Comparison of ENCODE assay signal across 1 cellular context in the genomic region with DNA sequence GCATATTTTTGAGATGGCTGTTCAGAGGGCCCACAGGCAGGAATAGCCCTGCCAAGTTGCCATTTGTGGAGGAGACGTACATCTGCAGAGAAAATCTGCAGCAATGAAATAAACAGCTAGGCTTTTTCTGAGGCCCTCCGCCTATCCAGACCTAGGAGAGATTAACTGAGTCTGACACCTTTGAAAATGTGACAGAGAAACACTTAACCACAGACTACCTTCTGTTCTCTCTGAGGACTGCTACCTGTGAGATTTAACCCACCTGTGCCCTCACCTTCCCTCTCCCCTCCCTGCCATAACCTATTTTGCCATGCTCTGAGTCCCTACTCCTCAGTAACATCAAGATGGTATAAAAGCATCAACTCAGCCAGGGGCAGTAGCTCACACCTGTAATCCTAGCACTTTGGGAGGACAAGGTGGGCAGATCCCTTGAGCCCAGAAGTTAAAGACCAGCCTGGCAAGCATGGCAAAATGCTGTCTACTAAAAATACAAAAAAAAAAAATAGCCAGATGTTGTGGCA.
TF ChIP-seq lines count a peak whose summit lies in the region.

No MANE protein-coding gene starts in this region.

TF ChIP-seq in K562, 482 proteins besides CTCF, POLR2A, EP300 and RAD21 (continued from another document):
- TF ChIP-seq, protein P1, sequence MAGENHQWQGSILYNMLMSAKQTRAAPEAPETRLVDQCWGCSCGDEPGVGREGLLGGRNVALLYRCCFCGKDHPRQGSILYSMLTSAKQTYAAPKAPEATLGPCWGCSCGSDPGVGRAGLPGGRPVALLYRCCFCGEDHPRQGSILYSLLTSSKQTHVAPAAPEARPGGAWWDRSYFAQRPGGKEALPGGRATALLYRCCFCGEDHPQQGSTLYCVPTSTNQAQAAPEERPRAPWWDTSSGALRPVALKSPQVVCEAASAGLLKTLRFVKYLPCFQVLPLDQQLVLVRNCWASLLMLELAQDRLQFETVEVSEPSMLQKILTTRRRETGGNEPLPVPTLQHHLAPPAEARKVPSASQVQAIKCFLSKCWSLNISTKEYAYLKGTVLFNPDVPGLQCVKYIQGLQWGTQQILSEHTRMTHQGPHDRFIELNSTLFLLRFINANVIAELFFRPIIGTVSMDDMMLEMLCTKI (IDR thresholded peaks at IDR 0.05; ENCODE audit: partially characterized antibody): no peak
- TF ChIP-seq MAZ (CRISPR knock-in tag; conservative IDR thresholded peaks at IDR 0.05 in 1 of 2, IDR thresholded peaks at IDR 0.05 in 1 of 2) (no peak), ELF1 (tag; IDR thresholded peaks at IDR 0.05) (no peak), ZNF224 (CRISPR knock-in tag; IDR thresholded peaks at IDR 0.05) (no peak), ZNF695 (CRISPR knock-in tag; IDR thresholded peaks at IDR 0.05) (no peak), ETV5 (CRISPR knock-in tag; IDR thresholded peaks at IDR 0.05; ENCODE audit: low read depth) (0 out of 2 replicates have a peak, but pooled peaks have one; percentile 20), ZNF311 (CRISPR knock-in tag; IDR thresholded peaks at IDR 0.05) (no peak), TEAD1 (CRISPR knock-in tag; IDR thresholded peaks at IDR 0.05) (no peak; a peak in 1 of 4 replicates), RFX5 (IDR thresholded peaks at IDR 0.05; ENCODE audit: low read depth, low read length) (no peak), ZSCAN32 (CRISPR knock-in tag; IDR thresholded peaks at IDR 0.05) (peak; percentile 2; the same call in 1 of the 2 replicates), CBX5 (IDR thresholded peaks at IDR 0.05; ENCODE audit: borderline replicate concordance, low read depth) (no peak), JUN (IDR thresholded peaks at IDR 0.05; ENCODE audit: borderline replicate concordance, low read depth, low read length) (no peak), JUN (CRISPR knock-in tag; IDR thresholded peaks at IDR 0.05; ENCODE audit: borderline replicate concordance) (no peak), POLR2AphosphoS5 (IDR thresholded peaks at IDR 0.05; ENCODE audit: control insufficient read depth, insufficient read depth, low read depth, low read length) (peak; percentile 23; the same call in 1 of the 2 replicates), RBM17 (IDR thresholded peaks at IDR 0.05; ENCODE audit: borderline replicate concordance, low read depth, low read length) (no peak), SAFB (IDR thresholded peaks at IDR 0.05; ENCODE audit: borderline replicate concordance, low read depth, low read length) (no peak), POLR2AphosphoS2 (IDR thresholded peaks at IDR 0.05; ENCODE audit: low read length) (peak; percentile 94), NFE2 (IDR thresholded peaks at IDR 0.05; ENCODE audit: low read depth) (no peak), ZKSCAN1 (IDR thresholded peaks at IDR 0.05; ENCODE audit: low read depth, low read length) (no peak), RBFOX2 (IDR thresholded peaks at IDR 0.05; ENCODE audit: low read depth, low read length) (peak; percentile 42; the same call in 1 of the 2 replicates), PHF21A (IDR thresholded peaks at IDR 0.05; ENCODE audit: borderline replicate concordance, low read depth) (no peak), NFXL1 (CRISPR knock-in tag; IDR thresholded peaks at IDR 0.05) (0 out of 2 replicates have a peak, but pooled peaks have one; percentile 48)
- TF ChIP-seq, protein P2, sequence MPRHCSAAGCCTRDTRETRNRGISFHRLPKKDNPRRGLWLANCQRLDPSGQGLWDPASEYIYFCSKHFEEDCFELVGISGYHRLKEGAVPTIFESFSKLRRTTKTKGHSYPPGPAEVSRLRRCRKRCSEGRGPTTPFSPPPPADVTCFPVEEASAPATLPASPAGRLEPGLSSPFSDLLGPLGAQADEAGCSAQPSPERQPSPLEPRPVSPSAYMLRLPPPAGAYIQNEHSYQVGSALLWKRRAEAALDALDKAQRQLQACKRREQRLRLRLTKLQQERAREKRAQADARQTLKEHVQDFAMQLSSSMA (CRISPR knock-in tag; IDR thresholded peaks at IDR 0.05): peak; percentile 45; the same call in 1 of the 2 replicates
- TF ChIP-seq, protein P3, sequence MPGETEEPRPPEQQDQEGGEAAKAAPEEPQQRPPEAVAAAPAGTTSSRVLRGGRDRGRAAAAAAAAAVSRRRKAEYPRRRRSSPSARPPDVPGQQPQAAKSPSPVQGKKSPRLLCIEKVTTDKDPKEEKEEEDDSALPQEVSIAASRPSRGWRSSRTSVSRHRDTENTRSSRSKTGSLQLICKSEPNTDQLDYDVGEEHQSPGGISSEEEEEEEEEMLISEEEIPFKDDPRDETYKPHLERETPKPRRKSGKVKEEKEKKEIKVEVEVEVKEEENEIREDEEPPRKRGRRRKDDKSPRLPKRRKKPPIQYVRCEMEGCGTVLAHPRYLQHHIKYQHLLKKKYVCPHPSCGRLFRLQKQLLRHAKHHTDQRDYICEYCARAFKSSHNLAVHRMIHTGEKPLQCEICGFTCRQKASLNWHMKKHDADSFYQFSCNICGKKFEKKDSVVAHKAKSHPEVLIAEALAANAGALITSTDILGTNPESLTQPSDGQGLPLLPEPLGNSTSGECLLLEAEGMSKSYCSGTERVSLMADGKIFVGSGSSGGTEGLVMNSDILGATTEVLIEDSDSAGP (CRISPR knock-in tag; IDR thresholded peaks at IDR 0.05): no peak
- TF ChIP-seq, protein P4, sequence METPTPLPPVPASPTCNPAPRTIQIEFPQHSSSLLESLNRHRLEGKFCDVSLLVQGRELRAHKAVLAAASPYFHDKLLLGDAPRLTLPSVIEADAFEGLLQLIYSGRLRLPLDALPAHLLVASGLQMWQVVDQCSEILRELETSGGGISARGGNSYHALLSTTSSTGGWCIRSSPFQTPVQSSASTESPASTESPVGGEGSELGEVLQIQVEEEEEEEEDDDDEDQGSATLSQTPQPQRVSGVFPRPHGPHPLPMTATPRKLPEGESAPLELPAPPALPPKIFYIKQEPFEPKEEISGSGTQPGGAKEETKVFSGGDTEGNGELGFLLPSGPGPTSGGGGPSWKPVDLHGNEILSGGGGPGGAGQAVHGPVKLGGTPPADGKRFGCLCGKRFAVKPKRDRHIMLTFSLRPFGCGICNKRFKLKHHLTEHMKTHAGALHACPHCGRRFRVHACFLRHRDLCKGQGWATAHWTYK (CRISPR knock-in tag; IDR thresholded peaks at IDR 0.05): no peak
